9 cellular contexts compared by ENCODE assay signal in genomic region chr15:40339621-40339945, GRCh38. TPM values are rescaled to one million over a fixed set of nuclear protein-coding genes. Genes with fewer than 3 reads are reported as not detected.
DNase-seq lines count a peak whose midpoint lies in the region; ATAC-seq and TF ChIP-seq lines count a peak whose summit lies in the region.
"Had no signal": no experiment of that assay in that cellular context is flagged by ENCODE, and none has a peak within 500 bp of the region (broad histone marks: within the 10 kb centered on the region; RNA-seq: fewer than 3 reads in every experiment).

No MANE protein-coding gene starts in this region.

- H2BK12ac ChIP-seq in trophoblast cell (ENCODE audit: low read length): peak overlapping the region; percentile 19

- peaks cover 39% of the 10 kb centered on the region for H3F3A ChIP-seq in SK-N-SH (replicated peaks; ENCODE audit: insufficient read depth)

- DNase-seq in SK-N-SH: peak; percentile 66
- DNase-seq in fibroblast of the aortic adventitia (ENCODE audit: low read depth): no peak
- no peak for DNase-seq in trophoblast cell
- no peak for DNase-seq in NCI-H774 (lab: John Stamatoyannopoulos, UW)
- no peak for DNase-seq in activated CD4-positive, alpha-beta T cell treated with anti-CD3 and anti-CD28 coated beads for 48 hours
- DNase-seq in NCI-H2227 (lab: John Stamatoyannopoulos, UW; ENCODE audit: unreplicated experiment): no peak
- DNase-seq: activated naive CD4-positive, alpha-beta T cell treated with Interleukin-2 at 50 U/mL for 16 hours had no signal

- peak overlapping the region; percentile 98 for H3K9ac ChIP-seq in SK-N-SH
- no peak overlapping the region for H3K9ac ChIP-seq in trophoblast cell (ENCODE audit: low read length)

- no peaks in the 10 kb centered on the region for H3K9me3 ChIP-seq in SK-N-SH
- no peaks in the 10 kb centered on the region for H3K9me3 ChIP-seq in trophoblast cell (ENCODE audit: insufficient read depth, low read depth, low read length)

- H3K4ac ChIP-seq in trophoblast cell (ENCODE audit: low read depth, low read length): no peak overlapping the region

- POLR2A ChIA-PET in SK-N-SH (lab: Yijun Ruan, JAX): interaction anchor here (0.9 to 3.0 kb wide), 10 partner anchors 14 to 229 kb away, joined by 3 to 22 read pairs (median 4); partner anchors contain the start of genes DISP2, IVD, KNSTRN and RPUSD2

- H3K14ac ChIP-seq in trophoblast cell (ENCODE audit: low read length): peak overlapping the region; percentile 16

- no peak for ATAC-seq in GM18505 (IDR thresholded peaks at IDR 0.05; ENCODE audit: unreplicated experiment)

- H4K8ac ChIP-seq in trophoblast cell (ENCODE audit: low read depth, low read length): no peak overlapping the region

- peaks cover 53% of the 10 kb centered on the region for H3K79me2 ChIP-seq in SK-N-SH (ENCODE audit: insufficient read depth)
- H3K79me2 ChIP-seq in trophoblast cell (ENCODE audit: control insufficient read depth, insufficient read depth, low read length, poor library complexity): no peaks in the 10 kb centered on the region

- TF ChIP-seq RAD21 in SK-N-SH (IDR thresholded peaks at IDR 0.05; ENCODE audit: low read length): peak; percentile 61

- WGBS in SK-N-SH (ENCODE audit: low lambda C conversion rate): 20% methylated on average over 1 of the region's 7 CpGs
- WGBS in trophoblast cell (ENCODE audit: extremely low coverage, insufficient coverage, insufficient read length): no CpG with 5 or more reads among the region's 7 CpGs

- H3K4me2 ChIP-seq in SK-N-SH: peak overlapping the region; percentile 94
- no peak overlapping the region for H3K4me2 ChIP-seq in trophoblast cell (ENCODE audit: low read length)

- H3K9me2 ChIP-seq in SK-N-SH: no peaks in the 10 kb centered on the region

- TF ChIP-seq POLR2A in GM18505 (IDR thresholded peaks at IDR 0.05; ENCODE audit: borderline replicate concordance, extremely low read depth, insufficient read depth, insufficient read length): no peak

- H4K91ac ChIP-seq in trophoblast cell (ENCODE audit: low read depth, low read length): no peak overlapping the region

- no peak overlapping the region for H3K23ac ChIP-seq in trophoblast cell (ENCODE audit: low read length)

- TF ChIP-seq CTCF in C4-2B (conservative IDR thresholded peaks at IDR 0.05) (peak; percentile 11), SK-N-SH (IDR thresholded peaks at IDR 0.05) (peak; percentile 44), fibroblast of the aortic adventitia (IDR thresholded peaks at IDR 0.05; ENCODE audit: insufficient read depth, low read length) (peak; percentile 9)

- H3K27me3 ChIP-seq in SK-N-SH (ENCODE audit: insufficient read depth): no peaks in the 10 kb centered on the region
- H3K27me3 ChIP-seq in trophoblast cell (ENCODE audit: insufficient read depth, low read length): no peaks in the 10 kb centered on the region

- peak overlapping the region; percentile 51 to 77 for H3K4me3 ChIP-seq in SK-N-SH (ENCODE audit: low read depth in 2 of 2, low read length in 1 of 2)
- H3K4me3 ChIP-seq in fibroblast of the aortic adventitia (ENCODE audit: low read depth, low read length): peak overlapping the region; percentile 64
- H3K4me3 ChIP-seq in trophoblast cell (ENCODE audit: low read depth, low read length): no peak overlapping the region

- H2AFZ ChIP-seq in SK-N-SH (ENCODE audit: low read depth): no peak overlapping the region
- no peak overlapping the region for H2AFZ ChIP-seq in trophoblast cell (ENCODE audit: insufficient read depth, low read length, poor library complexity)

- no peak overlapping the region for H2BK120ac ChIP-seq in trophoblast cell (ENCODE audit: insufficient read depth, low read length, poor library complexity)

- H4K20me1 ChIP-seq in SK-N-SH (ENCODE audit: insufficient read depth): no peaks in the 10 kb centered on the region

- H3K79me1 ChIP-seq in trophoblast cell (ENCODE audit: low read length): peaks cover 14% of the 10 kb centered on the region

- H3K36me3 ChIP-seq in SK-N-SH (replicated peaks in 1 of 2; ENCODE audit: control insufficient read depth in 1 of 2, insufficient read depth in 2 of 2, low read length in 1 of 2) (peaks cover 19 to 26% of the 10 kb centered on the region in 2 experiments), trophoblast cell (ENCODE audit: control insufficient read depth in 1 of 2, insufficient read depth in 2 of 2, low read length in 2 of 2) (no peaks in the 10 kb centered on the region)

- peak overlapping the region; percentile 48 for H2AK5ac ChIP-seq in trophoblast cell (ENCODE audit: low read length)

- peaks cover 56 to 71% of the 10 kb centered on the region in 2 experiments; a peak in 3 of 4 replicates for H3K4me1 ChIP-seq in SK-N-SH (ENCODE audit: control insufficient read depth in 1 of 2, insufficient read depth in 2 of 2, low read depth in 1 of 2, low read length in 1 of 2)
- peaks cover 20 to 22% of the 10 kb centered on the region in 2 experiments for H3K4me1 ChIP-seq in trophoblast cell (ENCODE audit: control insufficient read depth in 1 of 2, insufficient read depth in 2 of 2, low read length in 2 of 2)

- CTCF ChIA-PET in SK-N-SH (lab: Yijun Ruan, JAX): interaction anchor here (0.8 to 70.6 kb wide), 15 partner anchors 2 to 179 kb away, joined by 3 to 2194 read pairs (median 7); partner anchors contain the start of genes ANKRD63, BUB1B, CCDC9B and DISP2

- H3K18ac ChIP-seq in trophoblast cell (ENCODE audit: low read length): no peak overlapping the region

- TF ChIP-seq EP300 in SK-N-SH (IDR thresholded peaks at IDR 0.05; ENCODE audit: borderline replicate concordance in 1 of 2, low read depth in 1 of 2, low read length in 1 of 2): no peak

- no peak overlapping the region for H2BK5ac ChIP-seq in trophoblast cell (ENCODE audit: low read depth, low read length, poor library complexity)

- no peak overlapping the region for H4K12ac ChIP-seq in trophoblast cell (ENCODE audit: low read depth, low read length)

- H3K27ac ChIP-seq in C4-2B (peak overlapping the region; percentile 87), SK-N-SH (ENCODE audit: low read depth in 2 of 2, low read length in 1 of 2) (peak overlapping the region; percentile 96 to 98), trophoblast cell (ENCODE audit: low read depth, low read length) (no peak overlapping the region)

TF ChIP-seq in SK-N-SH, 30 proteins besides CTCF, POLR2A, EP300 and RAD21 (continues in another document):
- TF ChIP-seq POLR2AphosphoS5 (IDR thresholded peaks at IDR 0.05; ENCODE audit: low read depth, low read length) (no peak), SMC3 (IDR thresholded peaks at IDR 0.05; ENCODE audit: low read depth, low read length) (peak; percentile 39; the same call in 1 of the 2 replicates), NRF1 (IDR thresholded peaks at IDR 0.05; ENCODE audit: low read depth, low read length) (no peak), FOSL2 (IDR thresholded peaks at IDR 0.05; ENCODE audit: borderline replicate concordance, low read depth) (no peak)
- TF ChIP-seq, protein P1, sequence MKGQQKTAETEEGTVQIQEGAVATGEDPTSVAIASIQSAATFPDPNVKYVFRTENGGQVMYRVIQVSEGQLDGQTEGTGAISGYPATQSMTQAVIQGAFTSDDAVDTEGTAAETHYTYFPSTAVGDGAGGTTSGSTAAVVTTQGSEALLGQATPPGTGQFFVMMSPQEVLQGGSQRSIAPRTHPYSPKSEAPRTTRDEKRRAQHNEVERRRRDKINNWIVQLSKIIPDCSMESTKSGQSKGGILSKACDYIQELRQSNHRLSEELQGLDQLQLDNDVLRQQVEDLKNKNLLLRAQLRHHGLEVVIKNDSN (IDR thresholded peaks at IDR 0.05; ENCODE audit: borderline replicate concordance, low read depth): no peak
- TF ChIP-seq, protein P2, sequence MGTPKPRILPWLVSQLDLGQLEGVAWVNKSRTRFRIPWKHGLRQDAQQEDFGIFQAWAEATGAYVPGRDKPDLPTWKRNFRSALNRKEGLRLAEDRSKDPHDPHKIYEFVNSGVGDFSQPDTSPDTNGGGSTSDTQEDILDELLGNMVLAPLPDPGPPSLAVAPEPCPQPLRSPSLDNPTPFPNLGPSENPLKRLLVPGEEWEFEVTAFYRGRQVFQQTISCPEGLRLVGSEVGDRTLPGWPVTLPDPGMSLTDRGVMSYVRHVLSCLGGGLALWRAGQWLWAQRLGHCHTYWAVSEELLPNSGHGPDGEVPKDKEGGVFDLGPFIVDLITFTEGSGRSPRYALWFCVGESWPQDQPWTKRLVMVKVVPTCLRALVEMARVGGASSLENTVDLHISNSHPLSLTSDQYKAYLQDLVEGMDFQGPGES (IDR thresholded peaks at IDR 0.05; ENCODE audit: low read depth, low read length): no peak

RNA-seq across cellular contexts. Expression of gene CCDC9B, which starts 1.2 kb away (rescaled TPM):
- 13.7 and 14.2 TPM in 2 replicates for polyA plus RNA-seq in SK-N-SH (2012; rRNA removed)
- polyA plus RNA-seq in SK-N-SH (2012; cell fraction: cytosol; rRNA removed): 10.4 and 12.0 TPM in 2 replicates
- 82.8 and 92.4 TPM in 2 replicates for polyA plus RNA-seq in SK-N-SH (2012; cell fraction: nucleus; rRNA removed)
- total RNA-seq in fibroblast of the aortic adventitia (ENCODE audit: low replicate concordance): 6.7 and 16.2 TPM in 2 replicates
- 0.15 and 0.31 TPM in 2 replicates for polyA plus RNA-seq in trophoblast cell (2013)

RNA-seq across cellular contexts. Expression of gene PHGR1, which starts 11.2 kb away (rescaled TPM):
- not detected in 2 replicates for polyA plus RNA-seq in SK-N-SH (2012; rRNA removed)
- not detected in 2 replicates for polyA plus RNA-seq in SK-N-SH (2012; cell fraction: cytosol; rRNA removed)
- not detected in 2 replicates for polyA plus RNA-seq in SK-N-SH (2012; cell fraction: nucleus; rRNA removed)
- not detected in 2 replicates for total RNA-seq in fibroblast of the aortic adventitia (ENCODE audit: low replicate concordance)
- not detected in 2 replicates for polyA plus RNA-seq in trophoblast cell (2013)

RNA-seq across cellular contexts. Expression of gene INAFM2, which starts 16.1 kb away (rescaled TPM):
- polyA plus RNA-seq in SK-N-SH (2012; rRNA removed): 7.8 and 9.8 TPM in 2 replicates
- polyA plus RNA-seq in SK-N-SH (2012; cell fraction: cytosol; rRNA removed): 10.2 and 10.7 TPM in 2 replicates
- polyA plus RNA-seq in SK-N-SH (2012; cell fraction: nucleus; rRNA removed): 8.0 and 11.1 TPM in 2 replicates
- total RNA-seq in fibroblast of the aortic adventitia (ENCODE audit: low replicate concordance): 8.1 and 8.9 TPM in 2 replicates
- 35.8 and 37.5 TPM in 2 replicates for polyA plus RNA-seq in trophoblast cell (2013)

RNA-seq across cellular contexts. Expression of gene DISP2, which starts 18.4 kb away (rescaled TPM):
- 0.08 and 0.12 TPM in 2 replicates for polyA plus RNA-seq in SK-N-SH (2012; rRNA removed)
- polyA plus RNA-seq in SK-N-SH (2012; cell fraction: cytosol; rRNA removed): 0.09 and 0.26 TPM in 2 replicates
- polyA plus RNA-seq in SK-N-SH (2012; cell fraction: nucleus; rRNA removed): 0.14 and 0.33 TPM in 2 replicates
- total RNA-seq in fibroblast of the aortic adventitia (ENCODE audit: low replicate concordance): 0.08 and 0.36 TPM in 2 replicates
- polyA plus RNA-seq in trophoblast cell (2013): 0.34 and 0.35 TPM in 2 replicates

RNA-seq across cellular contexts. Expression of gene PLCB2, which starts 31.8 kb away (rescaled TPM):
- polyA plus RNA-seq in SK-N-SH (2012; rRNA removed): 0.15 TPM in 2 replicates
- polyA plus RNA-seq in SK-N-SH (2012; cell fraction: cytosol; rRNA removed): 0.10 and 0.12 TPM in 2 replicates
- polyA plus RNA-seq in SK-N-SH (2012; cell fraction: nucleus; rRNA removed): 0.44 and 0.59 TPM in 2 replicates
- total RNA-seq in fibroblast of the aortic adventitia (ENCODE audit: low replicate concordance): 0.27 TPM in 1 of 2 replicates, not detected in the other
- polyA plus RNA-seq in trophoblast cell (2013): 1.1 and 1.5 TPM in 2 replicates
